Comparison of ENCODE assay signal across 9 cellular contexts in the genomic region with DNA sequence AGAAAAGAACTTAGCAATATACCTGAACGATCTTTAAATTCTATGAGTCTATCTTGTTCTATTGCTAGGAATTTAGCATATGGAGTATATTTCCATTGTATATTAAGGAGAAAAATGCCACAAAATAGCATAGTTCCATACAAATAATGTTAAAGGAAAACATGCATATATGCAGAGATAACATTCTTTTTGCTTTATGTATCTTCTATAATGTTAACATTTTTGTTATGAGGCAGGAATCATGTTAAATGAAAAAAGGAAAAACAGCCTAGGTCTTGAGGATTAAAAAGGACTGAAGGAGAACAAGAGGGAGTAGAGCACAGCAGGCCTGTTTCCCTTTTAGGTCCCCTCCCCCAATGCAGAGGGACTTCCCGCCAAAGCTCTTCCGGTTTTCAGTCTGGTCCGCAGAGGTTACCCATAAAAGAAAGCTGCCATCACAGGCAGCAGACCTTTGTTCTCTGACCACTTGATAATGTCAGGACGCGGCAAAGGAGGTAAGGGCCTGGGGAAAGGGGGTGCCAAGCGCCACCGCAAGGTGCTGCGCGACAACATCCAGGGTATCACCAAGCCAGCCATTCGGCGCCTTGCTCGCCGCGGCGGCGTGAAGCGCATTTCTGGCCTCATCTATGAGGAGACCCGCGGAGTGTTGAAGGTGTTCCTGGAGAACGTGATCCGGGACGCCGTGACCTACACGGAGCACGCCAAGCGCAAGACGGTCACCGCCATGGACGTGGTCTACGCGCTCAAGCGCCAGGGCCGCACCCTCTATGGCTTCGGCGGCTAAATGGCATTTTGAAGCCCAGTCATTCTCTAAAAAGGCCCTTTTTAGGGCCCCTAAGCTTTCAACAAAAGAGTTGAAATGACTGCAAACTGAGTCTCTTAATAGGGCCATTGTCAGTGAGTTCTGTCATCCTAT.
DNase-seq lines count a peak whose midpoint lies in the region; ATAC-seq and TF ChIP-seq lines count a peak whose summit lies in the region.
"Had no signal": no experiment of that assay in that cellular context is flagged by ENCODE, and none has a peak within 500 bp of the region (broad histone marks: within the 10 kb centered on the region; RNA-seq: fewer than 3 reads in every experiment).

No MANE protein-coding gene starts in this region.

- no peaks in the 10 kb centered on the region for H3K36me3 ChIP-seq in right atrium auricular region

- peaks cover 0 to 18% of the 10 kb centered on the region in 2 donors for H3K4me1 ChIP-seq in right atrium auricular region

- TF ChIP-seq CTCF in right atrium auricular region (IDR thresholded peaks at IDR 0.05) (no peak), retinal pigment epithelial cell (conservative IDR thresholded peaks at IDR 0.05; ENCODE audit: low read depth, low read length) (no peak)

- no peaks in the 10 kb centered on the region for H3K27me3 ChIP-seq in right atrium auricular region

- ATAC-seq in HG03064 (IDR thresholded peaks at IDR 0.05; ENCODE audit: low read depth, unreplicated experiment), result peak; percentile 66

- DNase-seq in NCI-H1417 (lab: John Stamatoyannopoulos, UW) (peak; percentile 67 to 87 (median 85)), NCI-H1417 treated with DMSO at 0.1 percent for 48 hours (lab: John Stamatoyannopoulos, UW) (no peak), RKO (ENCODE audit: low spot score) (peak; percentile 94), right atrium auricular region (ENCODE audit: low spot score) (no peak), retinal pigment epithelial cell (ENCODE audit: low read depth) (no peak), NCI-H524 treated with DMSO at 0.1 percent for 48 hours (lab: John Stamatoyannopoulos, UW) (no peak)
- DNase-seq in activated naive CD4-positive, alpha-beta T cell treated with anti-CD3 and anti-CD28 coated beads, Interleukin-2, amount 50 U/mL, for 16 hours, result peak; percentile 56

- H3K9me3 ChIP-seq in right atrium auricular region, result no peaks in the 10 kb centered on the region

- peak overlapping the region; percentile 86 to 89 for H3K27ac ChIP-seq in right atrium auricular region
- H3K27ac ChIP-seq: 22Rv1 had no signal

- H3K4me3 ChIP-seq in right atrium auricular region (peak overlapping the region; percentile 47 to 61), retinal pigment epithelial cell (ENCODE audit: low read length) (peak overlapping the region; percentile 61)

Comparison
In these comparisons a context has a peak if more than half of its experiments do, and no peak if none do; other contexts are left out.
1. DNase-seq: peak in NCI-H1417 (3 of 3), RKO (single experiment) and activated naive CD4-positive, alpha-beta T cell treated with anti-CD3 and anti-CD28 coated beads, Interleukin-2, amount 50 U/mL, for 16 hours (single experiment); none in NCI-H1417 treated with DMSO at 0.1 percent for 48 hours (single experiment), right atrium auricular region (single experiment), retinal pigment epithelial cell (single experiment) and NCI-H524 treated with DMSO at 0.1 percent for 48 hours (single experiment).